8 cellular contexts compared by ENCODE assay signal in genomic region chr21:33901421-33902288, GRCh38. TPM values are rescaled to one million over a fixed set of nuclear protein-coding genes. Genes with fewer than 3 reads are reported as not detected.
DNase-seq lines count a peak whose midpoint lies in the region; ATAC-seq, FAIRE-seq and TF ChIP-seq lines count a peak whose summit lies in the region.

No MANE protein-coding gene starts in this region.

- peak in 1 of 2 donors; percentile 59 for ATAC-seq in naive thymus-derived CD8-positive, alpha-beta T cell
- ATAC-seq in GM18502 (IDR thresholded peaks at IDR 0.05; ENCODE audit: poor library complexity, unreplicated experiment) = no peak
- ATAC-seq in HG03045 (IDR thresholded peaks at IDR 0.05; ENCODE audit: unreplicated experiment) = no peak

- TF ChIP-seq RAD21 in H1 (IDR thresholded peaks at IDR 0.05 in 1 of 2, conservative IDR thresholded peaks at IDR 0.05 in 1 of 2; ENCODE audit: low read depth in 2 of 2, low read length in 2 of 2) = peak; percentile 83 to 90

- no peak overlapping the region for H3K4me3 Mint-ChIP-seq in naive thymus-derived CD8-positive, alpha-beta T cell

- no peak for TF ChIP-seq POLR2A in Peyer's patch (IDR thresholded peaks at IDR 0.05)
- TF ChIP-seq POLR2A in H1 (IDR thresholded peaks at IDR 0.05; ENCODE audit: control extremely low read depth in 1 of 2, low read depth in 2 of 2, low read length in 2 of 2) = no peak

- no peaks in the 10 kb centered on the region for H3K23me2 ChIP-seq in H1 (ENCODE audit: low read depth, low read length)

- peak; percentile 88 for FAIRE-seq in H1 (lab: Jason Lieb, UNC)

- no peaks in the 10 kb centered on the region for H3K79me1 ChIP-seq in H1 (ENCODE audit: low read depth, low read length)

- no peaks in the 10 kb centered on the region for H4K20me1 ChIP-seq in GM23248 (ENCODE audit: insufficient read depth)
- peaks cover 2 to 10% of the 10 kb centered on the region in 2 experiments for H4K20me1 ChIP-seq in H1 (replicated peaks in 1 of 2; ENCODE audit: control insufficient read depth in 1 of 2, insufficient read depth in 2 of 2, low read length in 2 of 2)

- H3K9me3 Mint-ChIP-seq in naive thymus-derived CD8-positive, alpha-beta T cell = no peaks in the 10 kb centered on the region

- no peak overlapping the region; the same call in 1 of the 2 replicates for H2BK5ac ChIP-seq in H1 (ENCODE audit: low read depth, low read length)

- H3K27ac Mint-ChIP-seq in naive thymus-derived CD8-positive, alpha-beta T cell = peak overlapping the region in 7 of 10 donors; percentile 19 to 81 (median 51)

- H2BK20ac ChIP-seq in H1 (ENCODE audit: low read length) = no peak overlapping the region

- H3K56ac ChIP-seq in H1 (replicated peaks; ENCODE audit: insufficient read length, low read depth, low read length) = no peak overlapping the region

- H3K4me1 ChIP-seq in GM23248 (ENCODE audit: insufficient read depth) (peaks cover 18% of the 10 kb centered on the region), Peyer's patch (no peaks in the 10 kb centered on the region), H1 (replicated peaks in 1 of 4; ENCODE audit: control insufficient read depth in 3 of 4, insufficient read depth in 4 of 4, low read length in 3 of 4) (no peaks in the 10 kb centered on the region)

- POLR2A ChIA-PET in H1 (lab: Charles Lee; ENCODE audit: partially characterized antibody) = interaction anchor here (1.2 to 1.4 kb wide), 3 partner anchors 9 to 446 kb away, joined by 3 to 6 read pairs (median 4); no protein-coding TSS in a partner anchor
- POLR2A ChIA-PET in naive thymus-derived CD8-positive, alpha-beta T cell (lab: Charles Lee) = interaction anchor here (0.9 kb wide), 1 partner anchor 11 kb away, joined by 3 read pairs; no protein-coding TSS in a partner anchor

- H3K9me2 ChIP-seq in GM23248 (ENCODE audit: insufficient read depth) = no peaks in the 10 kb centered on the region

- no peak overlapping the region for H2BK12ac ChIP-seq in H1 (ENCODE audit: low read depth, low read length)

- H2AFZ ChIP-seq in GM23248 (no peak overlapping the region), H1 (ENCODE audit: low read length) (no peak overlapping the region)

- H3K36me3 ChIP-seq in GM23248 (ENCODE audit: low read depth) (peaks cover 9% of the 10 kb centered on the region; the same call in 1 of the 2 replicates), Peyer's patch (peaks cover 0 to 57% (median 0%) of the 10 kb centered on the region in 3 donors), H1 (ENCODE audit: control insufficient read depth in 2 of 4, insufficient read depth in 4 of 4, low read length in 3 of 4) (peaks cover 17 to 41% (median 30%) of the 10 kb centered on the region in 4 experiments; a peak in 7 of 8 replicates)

- H4K5ac ChIP-seq in H1 (ENCODE audit: insufficient read length, low read depth, low read length) = no peak overlapping the region

- no peak overlapping the region for H3K4me3 ChIP-seq in GM23248
- H3K4me3 ChIP-seq in Peyer's patch = no peak overlapping the region
- H3K4me3 ChIP-seq in H1 (ENCODE audit: extremely low read depth in 1 of 4, insufficient read depth in 2 of 4, low read depth in 3 of 4, low read length in 4 of 4) = no peak overlapping the region

- H2AK5ac ChIP-seq in H1 (ENCODE audit: low read depth, low read length) = no peak overlapping the region

- H3K4me1 Mint-ChIP-seq in naive thymus-derived CD8-positive, alpha-beta T cell = peaks cover 0 to 7% (median under 1%) of the 10 kb centered on the region in 4 donors

- H3K9ac ChIP-seq in GM23248 (no peak overlapping the region), H1 (replicated peaks in 1 of 4; ENCODE audit: extremely low read depth in 1 of 4, low read depth in 3 of 4, low read length in 3 of 4) (no peak overlapping the region)

- H2BK120ac ChIP-seq in H1 (replicated peaks; ENCODE audit: low read depth, low read length) = no peak overlapping the region

- H3K4me2 ChIP-seq in GM23248 (ENCODE audit: unreplicated experiment) (no peak overlapping the region), H1 (ENCODE audit: insufficient read depth in 1 of 2, low read depth in 2 of 2, low read length in 2 of 2) (no peak overlapping the region)

- TF ChIP-seq CTCF in Peyer's patch (IDR thresholded peaks at IDR 0.05) (peak in 4 of 6 experiments; percentile 19 to 40 (median 34)), H1 (IDR thresholded peaks at IDR 0.05; ENCODE audit: control extremely low read depth in 1 of 3, insufficient read depth in 1 of 3, low read depth in 1 of 3, low read length in 3 of 3) (peak; percentile 76 to 99 (median 94))

- in situ Hi-C loops in GM23248 (cut with MboI) = loop anchor here (25.0 kb wide), 1 partner anchor 736 kb away; no protein-coding TSS in a partner anchor

- H3K14ac ChIP-seq in H1 (ENCODE audit: insufficient read length) = no peak overlapping the region

- H3K79me2 ChIP-seq in GM23248 (ENCODE audit: insufficient read depth) = no peaks in the 10 kb centered on the region
- H3K79me2 ChIP-seq in H1 (ENCODE audit: control insufficient read depth in 1 of 2, insufficient read depth in 2 of 2, low read length in 2 of 2) = no peaks in the 10 kb centered on the region

- 43 to 51% methylated on average over 13 of the region's 13 CpGs for WGBS in GM23248 (ENCODE audit: low coverage in 1 of 2, low lambda C conversion rate in 2 of 2, missing lambda C conversion rate in 2 of 2), 2 experiments
- WGBS in H1 (ENCODE audit: extremely low coverage in 1 of 2, insufficient coverage in 1 of 2, insufficient read length in 1 of 2, insufficient replicate concordance in 2 of 2, low coverage in 1 of 2, low lambda C conversion rate in 2 of 2, missing lambda C conversion rate in 1 of 2), 2 experiments = 73% methylated on average over 13 of the region's 13 CpGs; no CpG with 5 or more reads in 1 of the 2 experiments

- no peak overlapping the region for H4K8ac ChIP-seq in H1 (ENCODE audit: extremely low read depth, insufficient read depth, low read length)

- H2BK15ac ChIP-seq in H1 (ENCODE audit: low read length) = no peak overlapping the region

- CTCF ChIA-PET in H1 (lab: Charles Lee; ENCODE audit: partially characterized antibody) = interaction anchor here (0.7 to 4.2 kb wide), 27 partner anchors 9 to 644 kb away, joined by 3 to 30 read pairs (median 4); no protein-coding TSS in a partner anchor

- H4K91ac ChIP-seq in H1 (replicated peaks; ENCODE audit: insufficient read length, low read length) = no peak overlapping the region

- H3K27ac ChIP-seq in GM23248 = no peak overlapping the region
- no peak overlapping the region for H3K27ac ChIP-seq in Peyer's patch
- no peak overlapping the region for H3K27ac ChIP-seq in H1 (ENCODE audit: low read depth, low read length)

- no peak for TF ChIP-seq EP300 in H1 (IDR thresholded peaks at IDR 0.05; ENCODE audit: borderline replicate concordance in 1 of 2, low read depth in 2 of 2, low read length in 2 of 2)

- no peaks in the 10 kb centered on the region for H3K27me3 ChIP-seq in GM23248 (replicated peaks; ENCODE audit: insufficient read depth)
- no peaks in the 10 kb centered on the region for H3K27me3 ChIP-seq in Peyer's patch
- no peaks in the 10 kb centered on the region for H3K27me3 ChIP-seq in H1 (replicated peaks in 1 of 4; ENCODE audit: control insufficient read depth in 3 of 4, extremely low read depth in 1 of 4, insufficient read depth in 3 of 4, low read length in 3 of 4)

- DNase-seq in CMK (ENCODE audit: low read depth) (peak; percentile 32), GM23248 (peak; percentile 78), Peyer's patch (peak in 1 of 3 donors; percentile 49), H1 (ENCODE audit: low read depth in 1 of 2, low spot score in 2 of 2) (peak; percentile 39 to 61), ureter (ENCODE audit: low spot score) (no peak)
- peak in 1 of 10 donors; percentile 19 for DNase-seq in naive thymus-derived CD8-positive, alpha-beta T cell

- no peaks in the 10 kb centered on the region for H3K27me3 Mint-ChIP-seq in naive thymus-derived CD8-positive, alpha-beta T cell

- H3F3A ChIP-seq in GM23248 (ENCODE audit: insufficient read depth) = peaks cover 20% of the 10 kb centered on the region

- H3K18ac ChIP-seq in H1 (ENCODE audit: extremely low read depth, low read length) = no peak overlapping the region

- H3K36me3 Mint-ChIP-seq in naive thymus-derived CD8-positive, alpha-beta T cell = peaks cover 0 to 52% (median 16%) of the 10 kb centered on the region in 3 donors

- no peaks in the 10 kb centered on the region for H3K9me3 ChIP-seq in GM23248 (ENCODE audit: low read depth)
- no peaks in the 10 kb centered on the region for H3K9me3 ChIP-seq in Peyer's patch
- H3K9me3 ChIP-seq in H1 (ENCODE audit: insufficient read depth in 2 of 2, low read depth in 1 of 2, low read length in 1 of 2) = no peaks in the 10 kb centered on the region

- H3K23ac ChIP-seq in H1 (ENCODE audit: insufficient read length) = no peak overlapping the region

- no peak overlapping the region for H3K4ac ChIP-seq in H1 (replicated peaks; ENCODE audit: insufficient read length, low read depth, low read length)

TF ChIP-seq in H1, 55 proteins besides CTCF, POLR2A, EP300 and RAD21 (continues in another document):
- TF ChIP-seq SAP30 (IDR thresholded peaks at IDR 0.05; ENCODE audit: insufficient read depth, insufficient replicate concordance, low read length) = no peak
- TF ChIP-seq BACH1 (IDR thresholded peaks at IDR 0.05; ENCODE audit: low read length) = no peak
- no peak for TF ChIP-seq KDM4A (IDR thresholded peaks at IDR 0.05; ENCODE audit: low read depth, low read length, severe bottlenecking)
- TF ChIP-seq JUN (IDR thresholded peaks at IDR 0.05; ENCODE audit: low read depth, low read length) = no peak
- TF ChIP-seq, protein P1, sequence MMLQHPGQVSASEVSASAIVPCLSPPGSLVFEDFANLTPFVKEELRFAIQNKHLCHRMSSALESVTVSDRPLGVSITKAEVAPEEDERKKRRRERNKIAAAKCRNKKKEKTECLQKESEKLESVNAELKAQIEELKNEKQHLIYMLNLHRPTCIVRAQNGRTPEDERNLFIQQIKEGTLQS (IDR thresholded peaks at IDR 0.05; ENCODE audit: insufficient read depth, low read depth, low read length) = peak; percentile 58
- no peak for TF ChIP-seq NRF1 (IDR thresholded peaks at IDR 0.05; ENCODE audit: low read depth, low read length)

RNA-seq across cellular contexts. Expression of gene ATP5PO, which starts 13.9 kb away (rescaled TPM):
- total RNA-seq in GM23248 (2014; rRNA removed; shearing (Covaris generic)) = 91.4 and 122 TPM in 2 replicates
- polyA plus RNA-seq in GM23248 (2016; fragmentation: Nextera tagmentation; extraction: Ambion mirVana) (236 and 237 TPM in 2 replicates), H1 (2011; rRNA removed) (152 and 251 TPM in 2 replicates)
- total RNA-seq in Peyer's patch (100 to 1,000 TPM; 178 to 291 (median 203) TPM), ureter (188 TPM)
- total RNA-seq in H1 (2021; fragmentation: NEBNext Ultra II Directional; extraction: Animal tissue kit (Norgen Biotek cat#: 25700)) = 267 and 271 TPM in 2 replicates
- polyA plus RNA-seq in H1 (2011; cell fraction: cytosol; rRNA removed) = 304 TPM
- polyA plus RNA-seq in H1 (2011; cell fraction: nucleus; rRNA removed) = 123 TPM
- 327 to 385 TPM (median 339 TPM) in 4 replicates for polyA plus RNA-seq in H1 (2012, experiment 1 of 2)
- polyA plus RNA-seq in H1 (2012, experiment 2 of 2) = 102 TPM
- polyA plus RNA-seq in H1 (2013, experiment 1 of 2) = 472 TPM
- 490 TPM for polyA plus RNA-seq in H1 (2013, experiment 2 of 2)
- 126 and 191 TPM in 2 replicates for polyA minus RNA-seq in H1 (2011; rRNA and poly(A)+ RNA removed)
- 69.6 TPM for polyA minus RNA-seq in H1 (2011; cell fraction: cytosol; rRNA and poly(A)+ RNA removed)
- 53.1 TPM for polyA minus RNA-seq in H1 (2011; cell fraction: nucleus; rRNA and poly(A)+ RNA removed)
- total RNA-seq in naive thymus-derived CD8-positive, alpha-beta T cell = 100 to 1,000 TPM; 139 to 151 TPM
- 100 to 1,000 TPM; 367 to 461 (median 455) TPM for polyA plus RNA-seq in naive thymus-derived CD8-positive, alpha-beta T cell
